Comparison of ENCODE assay signal across 8 cellular contexts in genomic region chr1:24070821-24071393, GRCh38. TPM values are rescaled to one million over a fixed set of nuclear protein-coding genes. Genes with fewer than 3 reads are reported as not detected.
DNase-seq lines count a peak whose midpoint lies in the region; ATAC-seq and TF ChIP-seq lines count a peak whose summit lies in the region.

No MANE protein-coding gene starts in this region.

- no peaks in the 10 kb centered on the region for H3K9me3 ChIP-seq in DND-41 (ENCODE audit: insufficient read depth, low read length, severe bottlenecking)

- peak overlapping the region; percentile 63 for H2AFZ ChIP-seq in DND-41 (ENCODE audit: low read depth, low read length)

- no peaks in the 10 kb centered on the region for H3K79me2 ChIP-seq in DND-41 (ENCODE audit: insufficient read depth, low read length)

- no peak overlapping the region for H3K9ac ChIP-seq in DND-41 (ENCODE audit: low read depth, low read length)

- no peaks in the 10 kb centered on the region for H3K36me3 ChIP-seq in DND-41 (ENCODE audit: insufficient read depth, low read length)

- ATAC-seq in DND-41 (ENCODE audit: insufficient read depth, low read depth) = peak; percentile 95
- ATAC-seq in foreskin keratinocyte = peak; percentile 73
- no peak for ATAC-seq in HG03460 (IDR thresholded peaks at IDR 0.05; ENCODE audit: unreplicated experiment)

- no peaks in the 10 kb centered on the region for H4K20me1 ChIP-seq in DND-41 (ENCODE audit: insufficient read depth, low read length)

- H3K27ac ChIP-seq in DND-41 (ENCODE audit: low read length) (no peak overlapping the region), foreskin keratinocyte (no peak overlapping the region), substantia nigra (ENCODE audit: low read depth, low read length, poor library complexity, severe bottlenecking) (no peak overlapping the region)

- no peak overlapping the region for H3K4me3 ChIP-seq in DND-41 (ENCODE audit: low read depth in 1 of 2, low read length in 2 of 2)
- H3K4me3 ChIP-seq in LNCaP clone FGC (ENCODE audit: low read depth, low read length) = no peak overlapping the region

- TF ChIP-seq CTCF in DND-41 (IDR thresholded peaks at IDR 0.05; ENCODE audit: borderline replicate concordance, extremely low read depth, low read length, poor library complexity, severe bottlenecking) (peak; percentile 91), LNCaP clone FGC (IDR thresholded peaks at IDR 0.05; ENCODE audit: control insufficient read depth, extremely low read depth, insufficient read depth) (peak; percentile 71), foreskin keratinocyte (conservative IDR thresholded peaks at IDR 0.05) (peak; percentile 97)

- H3K4me2 ChIP-seq in DND-41 (ENCODE audit: insufficient read depth, low read length) = no peak overlapping the region

- H3K27me3 ChIP-seq in DND-41 (ENCODE audit: insufficient read depth, low read length, poor library complexity) (peaks cover 3% of the 10 kb centered on the region), foreskin keratinocyte (no peaks in the 10 kb centered on the region)

- H3K4me1 ChIP-seq in DND-41 (ENCODE audit: insufficient read depth, low read length) = 0 out of 2 replicates have a peak, but pooled peaks cover 3% of the 10 kb centered on the region
- H3K4me1 ChIP-seq in foreskin keratinocyte = no peaks in the 10 kb centered on the region

- DNase-seq in DND-41 (peak; percentile 74), LNCaP clone FGC (ENCODE audit: low read depth) (peak; percentile 39), RPMI7951 (ENCODE audit: low read depth) (peak; percentile 79), activated T-helper 1 cell treated with Interleukin-2 at 50 U/mL for 16 hours (ENCODE audit: low read depth) (peak; percentile 32), foreskin keratinocyte (peak; percentile 37 to 70), non-pigmented ciliary epithelial cell (ENCODE audit: low read depth) (peak; percentile 22), substantia nigra (lab: John Stamatoyannopoulos, UW) (peak in 42 of 49 donors; percentile 2 to 72 (median 43))

RNA-seq across cellular contexts. Expression of gene MYOM3, which starts 41.0 kb away (rescaled TPM):
- under 0.01 and 0.12 TPM in 2 replicates for total RNA-seq in RPMI7951 (2014; rRNA removed; shearing (Covaris generic))
- 0.07 and 0.31 TPM in 2 replicates for total RNA-seq in foreskin keratinocyte
- 0.02 and 0.15 TPM in 2 replicates for polyA plus RNA-seq in foreskin keratinocyte

Comparison
In these comparisons a context has a peak if more than half of its experiments do, and no peak if none do; other contexts are left out.
1. DNase-seq: peak in every context shown above with its lines; median percentile 79 in RPMI7951; 74 in DND-41; 54 in foreskin keratinocyte; 43 in substantia nigra; 39 in LNCaP clone FGC; 32 in activated T-helper 1 cell treated with Interleukin-2 at 50 U/mL for 16 hours; 22 in non-pigmented ciliary epithelial cell.